In the genomic region with DNA sequence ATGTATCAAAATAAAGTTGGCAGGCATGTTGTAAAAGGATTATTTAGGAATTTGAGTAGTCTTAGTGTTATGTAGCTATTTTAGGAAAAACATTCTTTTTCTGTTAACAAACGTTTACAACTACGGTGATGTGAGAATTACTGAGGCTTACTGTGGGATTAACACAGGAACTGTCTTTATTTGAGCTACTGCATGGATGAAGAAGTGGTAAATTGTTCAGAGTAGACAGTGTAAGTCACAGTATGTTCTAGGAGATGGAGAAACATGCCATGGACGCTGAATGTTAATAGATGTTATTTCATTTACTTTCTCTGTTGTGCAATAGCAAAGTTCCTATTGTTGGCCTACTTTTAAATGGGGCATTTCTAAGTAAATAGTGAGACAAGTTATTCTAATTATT, we compare ENCODE assay signal across 8 cellular contexts. TPM values are rescaled to one million over a fixed set of nuclear protein-coding genes. Genes with fewer than 3 reads are reported as not detected.
DNase-seq lines count a peak whose midpoint lies in the region; ATAC-seq and TF ChIP-seq lines count a peak whose summit lies in the region.

No MANE protein-coding gene starts in this region.

- CTCF ChIA-PET in AG04449 (lab: Yijun Ruan, JAX): interaction anchor here (0.7 to 1.9 kb wide), 2 partner anchors 62 to 83 kb away, joined by 3 to 4 read pairs; no protein-coding TSS in a partner anchor
- CTCF ChIA-PET in GM10248 (lab: Yijun Ruan, JAX): interaction anchor here (0.9 to 1.5 kb wide), 2 partner anchors 12 to 292 kb away, joined by 3 to 4 read pairs; no protein-coding TSS in a partner anchor

- no peaks in the 10 kb centered on the region for H3K9me2 ChIP-seq in GM23248 (ENCODE audit: insufficient read depth)

- TF ChIP-seq POLR2A in stomach (IDR thresholded peaks at IDR 0.05): no peak

- peak overlapping the region; percentile 86 for H3K4me3 ChIP-seq in AG04449 (ENCODE audit: low read depth, low read length)
- peak overlapping the region; percentile 87 for H3K4me3 ChIP-seq in GM23248
- peak overlapping the region; percentile 83 for H3K4me3 ChIP-seq in iPS-20b (ENCODE audit: low read length)
- peak overlapping the region; percentile 67 to 92 (median 73) for H3K4me3 ChIP-seq in stomach

- H3K27me3 ChIP-seq in GM23248 (replicated peaks; ENCODE audit: insufficient read depth) (no peaks in the 10 kb centered on the region), iPS-20b (ENCODE audit: insufficient read depth, low read length) (no peaks in the 10 kb centered on the region), stomach (no peaks in the 10 kb centered on the region)

- H3K9ac ChIP-seq in GM23248 (peak overlapping the region; percentile 85), iPS-20b (ENCODE audit: low read depth, low read length) (peak overlapping the region; percentile 84)

- peak overlapping the region; percentile 67; the same call in 1 of the 2 replicates for H2AFZ ChIP-seq in GM23248

- peak overlapping the region; percentile 54 for H3K27ac ChIP-seq in GM23248
- no peak overlapping the region for H3K27ac ChIP-seq in iPS-20b (ENCODE audit: low read length)
- peak overlapping the region in 4 of 5 donors; percentile 94 to 99 (median 98) for H3K27ac ChIP-seq in stomach

- TF ChIP-seq CTCF in AG04449 (IDR thresholded peaks at IDR 0.05; ENCODE audit: insufficient read depth, low read length, missing control alignments) (no peak), stomach (IDR thresholded peaks at IDR 0.05) (no peak), GM10248 (IDR thresholded peaks at IDR 0.05; ENCODE audit: control extremely low read depth, extremely low read depth, low read depth, missing control alignments) (no peak)

- peaks cover 60% of the 10 kb centered on the region for H3K79me2 ChIP-seq in GM23248 (ENCODE audit: insufficient read depth)

- no peaks in the 10 kb centered on the region for H3K36me3 ChIP-seq in GM23248 (ENCODE audit: low read depth)
- H3K36me3 ChIP-seq in iPS-20b (ENCODE audit: insufficient read depth, low read depth, low read length): peaks cover 4% of the 10 kb centered on the region; the same call in 1 of the 2 replicates
- no peaks in the 10 kb centered on the region for H3K36me3 ChIP-seq in stomach

- DNase-seq in AG04449 (ENCODE audit: low read depth, low spot score): peak; percentile 29
- peak; percentile 56 for DNase-seq in GM23248
- DNase-seq in activated naive CD4-positive, alpha-beta T cell treated with anti-CD3 and anti-CD28 coated beads, Interleukin-2, amount 50 U/mL, for 72 hours (ENCODE audit: low spot score in 2 of 2): no peak
- DNase-seq in stomach: no peak
- no peak for DNase-seq in GM10248 (ENCODE audit: extremely low spot score)
- no peak for DNase-seq in effector CD4-positive, alpha-beta T cell

- H3F3A ChIP-seq in GM23248 (ENCODE audit: insufficient read depth): peaks cover 31% of the 10 kb centered on the region

- in situ Hi-C loops in GM23248 (cut with MboI): no loop called here

- H4K20me1 ChIP-seq in GM23248 (ENCODE audit: insufficient read depth): peaks cover 13% of the 10 kb centered on the region; the same call in 1 of the 2 replicates

- peaks cover 30% of the 10 kb centered on the region for H3K4me1 ChIP-seq in GM23248 (ENCODE audit: insufficient read depth)
- H3K4me1 ChIP-seq in iPS-20b (ENCODE audit: insufficient read depth, low read length): peaks cover 19% of the 10 kb centered on the region; the same call in 1 of the 2 replicates
- H3K4me1 ChIP-seq in stomach: peaks cover 0 to 61% (median 33%) of the 10 kb centered on the region in 4 donors

- H3K9me3 ChIP-seq in GM23248 (ENCODE audit: low read depth) (no peaks in the 10 kb centered on the region), iPS-20b (ENCODE audit: insufficient read depth, low read depth, low read length) (no peaks in the 10 kb centered on the region), stomach (no peaks in the 10 kb centered on the region)

- intact Hi-C loops in stomach (cut with DNase I; ENCODE audit: low total_unique reads): no loop called here

- ATAC-seq in activated naive CD4-positive, alpha-beta T cell treated with anti-CD3 and anti-CD28 coated beads, Interleukin-2, amount 50 U/mL, for 72 hours: no peak
- no peak for ATAC-seq in HG02870 (IDR thresholded peaks at IDR 0.05; ENCODE audit: unreplicated experiment)

- TF ChIP-seq EP300 in stomach (IDR thresholded peaks at IDR 0.05): no peak

- peak overlapping the region; percentile 99 for H3K4me2 ChIP-seq in GM23248 (ENCODE audit: unreplicated experiment)

- peaks cover 9 to 27% of the 10 kb centered on the region in 2 donors for H3K36me3 Mint-ChIP-seq in activated naive CD4-positive, alpha-beta T cell treated with anti-CD3 and anti-CD28 coated beads, Interleukin-2, amount 50 U/mL, for 72 hours

- POLR2A ChIA-PET in AG04449 (lab: Yijun Ruan, JAX) (no interaction called here), GM10248 (lab: Yijun Ruan, JAX) (no interaction called here)

- 0 to 1% methylated on average over 3 of the region's 3 CpGs for WGBS in GM23248 (ENCODE audit: low coverage in 1 of 2, low lambda C conversion rate in 2 of 2, missing lambda C conversion rate in 2 of 2), 2 experiments
- WGBS in stomach, 5 donors: 0 to 4% (median 3%) methylated on average over 3 of the region's 3 CpGs

- H3K27ac Mint-ChIP-seq in activated naive CD4-positive, alpha-beta T cell treated with anti-CD3 and anti-CD28 coated beads, Interleukin-2, amount 50 U/mL, for 72 hours: peak overlapping the region; percentile 97

- peaks cover 0 to 8% of the 10 kb centered on the region in 2 donors for H3K9me3 Mint-ChIP-seq in activated naive CD4-positive, alpha-beta T cell treated with anti-CD3 and anti-CD28 coated beads, Interleukin-2, amount 50 U/mL, for 72 hours

RNA-seq across cellular contexts. Expression of a gene that starts 1.7 kb away (rescaled TPM):
- 17.4 and 24.4 TPM in 2 replicates for total RNA-seq in GM23248 (2014; rRNA removed; shearing (Covaris generic))
- polyA plus RNA-seq in GM23248 (2016; fragmentation: Nextera tagmentation; extraction: Ambion mirVana) (19.7 and 23.1 TPM in 2 replicates), stomach (10 to 100 TPM; 16.8 to 29.6 (median 22.3) TPM)
- total RNA-seq in activated naive CD4-positive, alpha-beta T cell treated with anti-CD3 and anti-CD28 coated beads, Interleukin-2, amount 50 U/mL, for 72 hours: 10 to 100 TPM; 40.6 to 57.5 TPM
- 100 to 1,000 TPM in 1 of 5 donors, 10 to 100 TPM in 4; 11.7 to 122 (median 59.4) TPM for total RNA-seq in stomach

Comparison
In these comparisons a context has a peak if more than half of its experiments do, and no peak if none do; other contexts are left out.
1. DNase-seq: peak in AG04449 (single experiment) and GM23248 (single experiment); none in activated naive CD4-positive, alpha-beta T cell treated with anti-CD3 and anti-CD28 coated beads, Interleukin-2, amount 50 U/mL, for 72 hours (0 of 2), stomach (single experiment), GM10248 (single experiment) and effector CD4-positive, alpha-beta T cell (single experiment).
2. Peak in every context shown above with its lines, with median percentiles within 50 percentile points of each other: H3K4me3 ChIP-seq.